Comparison of ENCODE assay signal across 32 cellular contexts in genomic region chr10:3817002-3817401, GRCh38.
"Had no signal": no experiment of that assay in that cellular context is flagged by ENCODE, and none has a peak within 500 bp of the region (broad histone marks: within the 10 kb centered on the region; RNA-seq: fewer than 3 reads in every experiment).

No MANE protein-coding gene starts in this region.

- FAIRE-seq: bronchial epithelial cell, RCC 7860 had no signal

- H3K27me3 Mint-ChIP-seq: activated B cell treated with CpG ODN at 0.5 μM for 24 hours; activated CD4-positive, alpha-beta memory T cell treated with anti-CD3 and anti-CD28 coated beads for 36 hours; activated naive CD4-positive, alpha-beta T cell treated with anti-CD3 and anti-CD28 coated beads, Interleukin-2, amount 50 U/mL, for 24 hours; activated T-cell treated with anti-CD3 and anti-CD28 coated beads, Interleukin-2, amount 50 U/mL, for 24 hours; brain had no signal

- H3K9ac ChIP-seq: KMS-11 had no signal

- H3K9me3 Mint-ChIP-seq: activated B cell treated with CpG ODN at 0.5 μM for 24 hours; activated CD4-positive, alpha-beta memory T cell treated with anti-CD3 and anti-CD28 coated beads for 36 hours; activated naive CD4-positive, alpha-beta T cell treated with anti-CD3 and anti-CD28 coated beads, Interleukin-2, amount 50 U/mL, for 24 hours; activated T-cell treated with anti-CD3 and anti-CD28 coated beads, Interleukin-2, amount 50 U/mL, for 24 hours; activated T-helper 2 cell treated with anti-CD3 and anti-CD28 coated beads, Interferon-gamma antibody, Interleukin-2, Interleukin-4, amounts not matched to agents 10 μg/mL and 5 μg/mL and 100 μg/mL, durations not matched to agents 14 hours and 24 hours and 36 hours had no signal

- DNase-seq: activated B cell treated with CpG ODN at 0.5 μM for 24 hours; activated CD4-positive, alpha-beta memory T cell treated with anti-CD3 and anti-CD28 coated beads for 36 hours; activated CD4-positive, alpha-beta T cell treated with anti-CD3 and anti-CD28 coated beads for 4 hours; activated CD4-positive, alpha-beta T cell treated with anti-CD3 and anti-CD28 coated beads, Interleukin-2, amount 50 U/mL, for 1 hour; activated CD4-positive, CD25-positive, alpha-beta regulatory T cell treated with anti-CD3 and anti-CD28 coated beads, Interleukin-2, amount 50 U/mL, for 72 hours; activated gamma-delta T cell; activated naive CD4-positive, alpha-beta T cell treated with Interleukin-2 at 50 U/mL for 16 hours; activated T-cell treated with anti-CD3 and anti-CD28 coated beads, Interleukin-2, amount 50 U/mL, for 24 hours; anterior cingulate cortex; central memory CD4-positive, alpha-beta T cell; NCI-H1092 treated with DMSO at 0.1 percent for 48 hours; NCI-H1694; NCI-H1930; NCI-H2081 treated with DMSO at 0.1 percent for 48 hours; NCI-H446 treated with DMSO at 0.1 percent for 48 hours; NCI-H524; NCI-H69; NK-92 treated with Interleukin-12 subunit alpha and Interleukin-12 subunit beta, amount 100 ng/mL, for 24 hours; PC-3; SW 1271; T-helper 1 cell; T-helper 2 cell; T-helper 9 cell had no signal

- H3K4me3 Mint-ChIP-seq: activated B cell treated with CpG ODN at 0.5 μM for 24 hours; activated CD4-positive, alpha-beta memory T cell treated with anti-CD3 and anti-CD28 coated beads for 36 hours; activated naive CD4-positive, alpha-beta T cell treated with anti-CD3 and anti-CD28 coated beads, Interleukin-2, amount 50 U/mL, for 24 hours; activated T-cell treated with anti-CD3 and anti-CD28 coated beads, Interleukin-2, amount 50 U/mL, for 24 hours; brain had no signal

- H3K36me3 Mint-ChIP-seq: activated CD4-positive, alpha-beta memory T cell treated with anti-CD3 and anti-CD28 coated beads for 36 hours; activated naive CD4-positive, alpha-beta T cell treated with anti-CD3 and anti-CD28 coated beads, Interleukin-2, amount 50 U/mL, for 24 hours; brain had no signal

- H3K4me2 ChIP-seq: KMS-11 had no signal

- H3K27ac Mint-ChIP-seq: activated B cell treated with CpG ODN at 0.5 μM for 24 hours; activated CD4-positive, alpha-beta memory T cell treated with anti-CD3 and anti-CD28 coated beads for 36 hours; activated naive CD4-positive, alpha-beta T cell treated with anti-CD3 and anti-CD28 coated beads, Interleukin-2, amount 50 U/mL, for 24 hours; activated T-cell treated with anti-CD3 and anti-CD28 coated beads, Interleukin-2, amount 50 U/mL, for 24 hours; activated T-helper 2 cell treated with anti-CD3 and anti-CD28 coated beads, Interferon-gamma antibody, Interleukin-2, Interleukin-4, amounts not matched to agents 10 μg/mL and 5 μg/mL and 100 μg/mL, durations not matched to agents 14 hours and 24 hours and 36 hours; brain had no signal

- ATAC-seq: PC-3, Right ventricle myocardium inferior had no signal

- H3K27ac ChIP-seq: KMS-11, RWPE1, VCaP had no signal
